8 cellular contexts compared by ENCODE assay signal in the genomic region with DNA sequence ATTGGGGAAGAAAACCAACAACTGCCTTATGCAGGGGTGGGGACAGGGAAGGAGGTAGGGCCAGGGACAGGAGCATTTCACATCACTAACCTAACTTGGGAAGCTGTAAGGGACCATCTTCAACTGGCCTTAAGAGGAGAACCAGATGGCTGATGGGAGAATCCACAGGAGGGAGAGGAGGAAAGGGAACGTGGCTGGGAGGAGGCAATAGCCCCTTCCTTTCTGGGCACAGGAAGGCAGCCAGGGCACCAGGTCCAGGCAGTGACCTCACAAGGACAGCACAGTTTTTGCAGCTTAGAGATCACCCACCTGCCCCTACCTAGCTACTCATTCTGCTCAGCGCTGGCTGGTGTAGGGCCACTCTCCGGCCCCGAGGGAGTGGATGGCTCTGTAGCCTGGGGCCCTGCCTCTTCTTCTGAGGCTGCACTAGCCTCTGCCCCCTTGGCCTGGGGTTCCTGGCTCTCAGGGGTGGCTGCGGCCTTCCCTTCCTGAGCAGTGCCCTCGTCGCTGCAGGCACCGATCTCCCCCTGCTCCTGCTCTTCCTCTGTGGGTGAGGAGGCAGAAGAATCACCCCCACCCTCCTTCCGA. TPM values are rescaled to one million over a fixed set of nuclear protein-coding genes. Genes with fewer than 3 reads are reported as not detected.
A peak's percentile ranks its signal among the peaks of the same experiment; 100 is the strongest.
DNase-seq lines count a peak whose midpoint lies in the region; ATAC-seq and TF ChIP-seq lines count a peak whose summit lies in the region.

No MANE protein-coding gene starts in this region.

- DNase-seq in Caco-2 (no peak), LNCaP clone FGC (ENCODE audit: low read depth) (no peak), colonic mucosa (no peak), neural crest cell (ENCODE audit: low read depth, low spot score) (no peak), islet precursor cell (no peak), mesenteric fat pad (ENCODE audit: low spot score) (no peak), NK-92 (lab: John Stamatoyannopoulos, UW; ENCODE audit: unreplicated experiment) (no peak)

- no peak for ATAC-seq in GM18907 (IDR thresholded peaks at IDR 0.05; ENCODE audit: unreplicated experiment)

- H3K9me3 Mint-ChIP-seq in Caco-2 (ENCODE audit: unreplicated experiment) = no peaks in the 10 kb centered on the region
- H3K9me3 Mint-ChIP-seq in neural crest cell = no peaks in the 10 kb centered on the region

- peak overlapping the region in 1 of 2 donors; percentile 92 for H3K9ac ChIP-seq in colonic mucosa (ENCODE audit: low read depth in 2 of 2, low read length in 2 of 2)

- CTCF ChIA-PET in Caco-2 (lab: Charles Lee) = no interaction called here

- H3K27me3 ChIP-seq in Caco-2 (replicated peaks; ENCODE audit: control insufficient read depth, insufficient read depth, low read length) = no peaks in the 10 kb centered on the region
- no peaks in the 10 kb centered on the region for H3K27me3 ChIP-seq in colonic mucosa

- H3K4me3 Mint-ChIP-seq in Caco-2 (ENCODE audit: unreplicated experiment) (peak overlapping the region; percentile 83), neural crest cell (peak overlapping the region; percentile 99)

- H3K36me3 Mint-ChIP-seq in Caco-2 (ENCODE audit: insufficient read depth, unreplicated experiment) = peaks cover 67% of the 10 kb centered on the region
- peaks cover 42% of the 10 kb centered on the region for H3K36me3 Mint-ChIP-seq in neural crest cell (ENCODE audit: low read depth)

- H3K27ac Mint-ChIP-seq in Caco-2 (ENCODE audit: unreplicated experiment) = peak overlapping the region; percentile 59
- H3K27ac Mint-ChIP-seq in neural crest cell (ENCODE audit: unreplicated experiment) = peak overlapping the region; percentile 99

- TF ChIP-seq CTCF in Caco-2 (IDR thresholded peaks at IDR 0.05; ENCODE audit: insufficient read depth in 1 of 2, low read depth in 1 of 2, low read length in 1 of 2, severe bottlenecking in 1 of 2, unreplicated experiment in 1 of 2) (no peak), LNCaP clone FGC (IDR thresholded peaks at IDR 0.05; ENCODE audit: control insufficient read depth, extremely low read depth, insufficient read depth) (no peak), colonic mucosa (IDR thresholded peaks at IDR 0.05) (no peak), neural crest cell (conservative IDR thresholded peaks at IDR 0.05) (no peak)

- H3K4me3 ChIP-seq in Caco-2 (ENCODE audit: low read depth, low read length) (peak overlapping the region; percentile 79), LNCaP clone FGC (ENCODE audit: low read depth, low read length) (peak overlapping the region; percentile 78), colonic mucosa (peak overlapping the region; percentile 68)

- H3K4me1 Mint-ChIP-seq in Caco-2 (ENCODE audit: low read depth, unreplicated experiment) = peaks cover 21% of the 10 kb centered on the region
- peaks cover 58% of the 10 kb centered on the region for H3K4me1 Mint-ChIP-seq in neural crest cell

- peaks cover 2% of the 10 kb centered on the region; the same call in 1 of the 2 replicates for H3K36me3 ChIP-seq in Caco-2 (ENCODE audit: control insufficient read depth, insufficient read depth, low read length)
- peaks cover 8% of the 10 kb centered on the region for H3K36me3 ChIP-seq in colonic mucosa

- H3K9me3 ChIP-seq in Caco-2 (no peaks in the 10 kb centered on the region), colonic mucosa (no peaks in the 10 kb centered on the region)

- peak overlapping the region; percentile 56 for H3K27ac ChIP-seq in colonic mucosa

- no TSS peak for BruUV-seq in Caco-2 (replicated peaks; lab: Mats Ljungman, UMichigan)

- H3K4me1 ChIP-seq in Caco-2 (peaks cover 22% of the 10 kb centered on the region), colonic mucosa (peaks cover 36% of the 10 kb centered on the region)

- POLR2A ChIA-PET in Caco-2 (lab: Charles Lee) = no interaction called here

- H3K27me3 Mint-ChIP-seq in Caco-2 (ENCODE audit: insufficient read depth, unreplicated experiment) (no peaks in the 10 kb centered on the region), neural crest cell (ENCODE audit: low read depth) (peaks cover 39% of the 10 kb centered on the region)

- intact Hi-C loops in Caco-2 (cut with micrococcal nuclease; ENCODE audit: unreplicated experiment) (no loop called here), colonic mucosa (cut with DNase I) (loop anchor here (10.0 kb wide), 1 partner anchor 90 kb away; a partner anchor contains a TSS)

RNA-seq across cellular contexts. Expression of a gene that starts 1.7 kb away (rescaled TPM):
- total RNA-seq in Caco-2 (2022) (150 and 159 TPM in 2 replicates), colonic mucosa (100 to 1,000 TPM; 174 to 199 TPM), neural crest cell (943 and 952 TPM in 2 replicates), mesenteric fat pad (51.8 TPM)

RNA-seq across cellular contexts. Expression of a gene that starts 27.9 kb away (rescaled TPM):
- total RNA-seq in Caco-2 (2022) (2.1 and 2.6 TPM in 2 replicates), colonic mucosa (1 to 10 TPM; 5.6 to 8.0 TPM), neural crest cell (7.1 and 7.7 TPM in 2 replicates), mesenteric fat pad (6.2 TPM)

RNA-seq across cellular contexts. Expression of a gene that starts 28.0 kb away (rescaled TPM):
- total RNA-seq in Caco-2 (2022) (2.5 and 2.6 TPM in 2 replicates), colonic mucosa (under 1 TPM; 0.61 to 0.99 TPM), neural crest cell (2.2 and 2.7 TPM in 2 replicates), mesenteric fat pad (1.2 TPM)

RNA-seq across cellular contexts. Expression of a gene that starts 42.5 kb away (rescaled TPM):
- 116 and 117 TPM in 2 replicates for total RNA-seq in Caco-2 (2022)
- total RNA-seq in colonic mucosa = 100 to 1,000 TPM; 226 to 291 TPM
- total RNA-seq in neural crest cell = 128 and 130 TPM in 2 replicates
- total RNA-seq in mesenteric fat pad = 32.3 TPM

RNA-seq across cellular contexts. Expression of a gene that starts 59.9 kb away (rescaled TPM):
- total RNA-seq in Caco-2 (2022) (32.5 and 33.2 TPM in 2 replicates), colonic mucosa (10 to 100 TPM; 65.7 to 76.8 TPM), neural crest cell (38.6 and 41.5 TPM in 2 replicates), mesenteric fat pad (63.2 TPM)
